Comparison of ENCODE assay signal across 18 cellular contexts in the genomic region with DNA sequence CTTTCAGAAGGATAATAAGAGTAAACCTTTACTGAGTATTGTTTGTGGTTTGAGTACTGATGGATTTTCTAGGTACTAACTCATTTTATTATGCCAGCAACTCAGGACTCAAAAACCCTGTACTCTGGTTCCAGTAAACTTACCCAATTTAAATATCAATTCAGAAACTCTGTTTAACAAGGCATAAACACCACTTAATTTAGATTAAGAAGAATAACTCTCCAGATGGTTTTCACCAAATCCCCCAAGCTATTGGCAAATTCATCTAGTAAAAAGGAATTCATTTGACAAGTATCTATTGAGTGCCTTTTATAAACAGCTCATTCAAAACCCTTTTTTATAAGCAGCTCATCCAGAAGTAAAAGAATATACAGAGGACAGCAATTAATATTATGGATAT.
"Had no signal": no experiment of that assay in that cellular context is flagged by ENCODE, and none has a peak within 500 bp of the region (broad histone marks: within the 10 kb centered on the region; RNA-seq: fewer than 3 reads in every experiment).

No MANE protein-coding gene starts in this region.

- DNase-seq: IMR-90, Karpas-422, KG1, MG63, NCI-H1092, NCI-H1105 treated with DMSO at 0.1 percent for 48 hours, NCI-H1417 treated with DMSO at 0.1 percent for 48 hours, NCI-H146, NCI-H1694 treated with DMSO at 0.1 percent for 48 hours, NCI-H1930, NCI-H2081, NCI-H2107, NCI-H2227 treated with DMSO at 0.1 percent for 48 hours, NCI-H510A, Right ventricle myocardium superior, RPMI8226, SIG-M5 had no signal

- ATAC-seq: HepG2 had no signal
